Comparison of ENCODE assay signal across 30 cellular contexts in the genomic region with DNA sequence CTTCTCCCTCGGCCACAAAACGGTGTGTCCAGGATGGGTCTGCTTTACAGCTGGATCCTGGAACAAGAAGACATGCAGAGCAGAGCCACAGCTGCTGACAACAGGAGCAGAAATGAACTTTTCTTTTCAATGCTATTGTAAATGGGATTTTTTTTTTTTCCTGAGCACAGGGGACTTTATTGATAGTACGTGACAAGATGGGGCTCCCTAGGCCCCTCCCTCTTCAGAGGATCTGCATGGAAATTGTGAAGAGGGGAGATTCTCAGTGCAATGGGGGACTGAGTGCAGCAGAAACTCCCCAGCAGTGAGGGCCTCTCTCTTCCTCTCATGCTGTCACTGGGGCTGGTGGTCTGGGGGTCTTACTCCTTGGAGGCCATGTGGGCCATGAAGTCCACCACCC. TPM values are rescaled to one million over a fixed set of nuclear protein-coding genes. Genes with fewer than 3 reads are reported as not detected.
"Had no signal": no experiment of that assay in that cellular context is flagged by ENCODE, and none has a peak within 500 bp of the region (broad histone marks: within the 10 kb centered on the region; RNA-seq: fewer than 3 reads in every experiment).

No MANE protein-coding gene starts in this region.

- H3K9me3 ChIP-seq: body of pancreas, breast epithelium, SJSA1, SK-N-SH had no signal

- DNase-seq: activated CD4-positive, alpha-beta T cell treated with anti-CD3 and anti-CD28 coated beads for 1 hour; activated CD4-positive, alpha-beta T cell treated with anti-CD3 and anti-CD28 coated beads for 48 hours; activated CD4-positive, CD25-positive, alpha-beta regulatory T cell; activated CD8-positive, alpha-beta T cell treated with anti-CD3 and anti-CD28 coated beads for 36 hours; activated gamma-delta T cell; activated naive CD4-positive, alpha-beta T cell treated with Interleukin-2 at 50 U/mL for 16 hours; activated naive CD8-positive, alpha-beta T cell treated with anti-CD3 and anti-CD28 coated beads, Interleukin-2, amount 10 ng/mL, durations not matched to agents 7 days and 5 days; activated T-cell treated with anti-CD3 and anti-CD28 coated beads, Interleukin-2, amount 50 U/mL, for 24 hours; body of pancreas; NCI-H1105; NCI-H1417 treated with DMSO at 0.1 percent for 48 hours; NCI-H187 treated with DMSO at 0.1 percent for 48 hours; NCI-H2081; NCI-H2171 treated with DMSO at 0.1 percent for 48 hours; NCI-H345; NCI-H524 treated with DMSO at 0.1 percent for 48 hours; SHP77; SK-N-SH; T-cell; T-helper 17 cell had no signal

- H3K27me3 Mint-ChIP-seq: activated T-cell treated with anti-CD3 and anti-CD28 coated beads, Interleukin-2, amount 50 U/mL, for 24 hours had no signal

- H3K4me1 ChIP-seq: body of pancreas, breast epithelium, SJSA1 had no signal

- ATAC-seq: body of pancreas, Panc1, T-cell, T-helper 17 cell had no signal

- H3K36me3 ChIP-seq: breast epithelium, SJSA1 had no signal

- FAIRE-seq: astrocyte had no signal

- H3K4me2 ChIP-seq: SK-N-SH had no signal

- H3K27ac ChIP-seq: body of pancreas, breast epithelium, SJSA1, VCaP had no signal

- H3K4me3 Mint-ChIP-seq: activated CD8-positive, alpha-beta T cell treated with anti-CD3 and anti-CD28 coated beads for 36 hours; activated naive CD4-positive, alpha-beta T cell treated with anti-CD3 and anti-CD28 coated beads, Interleukin-2, amount 50 U/mL, for 24 hours; activated naive CD8-positive, alpha-beta T cell treated with anti-CD3 and anti-CD28 coated beads, Interleukin-2, amount 10 ng/mL, durations not matched to agents 7 days and 5 days; activated T-cell treated with anti-CD3 and anti-CD28 coated beads, Interleukin-2, amount 50 U/mL, for 24 hours; T-cell; T-helper 17 cell had no signal

- H3K27ac Mint-ChIP-seq: activated CD8-positive, alpha-beta T cell treated with anti-CD3 and anti-CD28 coated beads for 36 hours; activated naive CD4-positive, alpha-beta T cell treated with anti-CD3 and anti-CD28 coated beads, Interleukin-2, amount 50 U/mL, for 24 hours; activated naive CD8-positive, alpha-beta T cell treated with anti-CD3 and anti-CD28 coated beads, Interleukin-2, amount 10 ng/mL, durations not matched to agents 7 days and 5 days; activated T-cell treated with anti-CD3 and anti-CD28 coated beads, Interleukin-2, amount 50 U/mL, for 24 hours; activated T-helper 2 cell treated with anti-CD3 and anti-CD28 coated beads, Interferon-gamma antibody, Interleukin-2, Interleukin-4, amounts not matched to agents 10 μg/mL and 5 μg/mL and 100 μg/mL, durations not matched to agents 14 hours and 24 hours and 36 hours; T-cell; T-helper 17 cell had no signal

- H3K4me3 ChIP-seq: body of pancreas, breast epithelium, SJSA1 had no signal

- H3K9me3 Mint-ChIP-seq: activated CD8-positive, alpha-beta T cell treated with anti-CD3 and anti-CD28 coated beads for 36 hours; activated naive CD4-positive, alpha-beta T cell treated with anti-CD3 and anti-CD28 coated beads, Interleukin-2, amount 50 U/mL, for 24 hours; activated T-cell treated with anti-CD3 and anti-CD28 coated beads, Interleukin-2, amount 50 U/mL, for 24 hours; T-cell had no signal

- H3K36me3 Mint-ChIP-seq: activated naive CD8-positive, alpha-beta T cell treated with anti-CD3 and anti-CD28 coated beads, Interleukin-2, amount 10 ng/mL, durations not matched to agents 7 days and 5 days; T-cell had no signal

- H3K27me3 ChIP-seq: body of pancreas, breast epithelium, SJSA1 had no signal

- H3K4me1 Mint-ChIP-seq: T-cell had no signal

- H3K9ac ChIP-seq: SK-N-SH had no signal

RNA-seq across cellular contexts. Expression of a gene that starts 40.8 kb away (rescaled TPM):
- total RNA-seq: MCF 10A, NCI-H460, RPMI7951, SJSA1 had no signal
- polyA plus RNA-seq: SK-N-SH had no signal
